ENCODE assay signal across 10 cellular contexts in genomic region chr1:207754011-207754410, GRCh38. TPM values are rescaled to one million over a fixed set of nuclear protein-coding genes. Genes with fewer than 3 reads are reported as not detected.
DNase-seq lines count a peak whose midpoint lies in the region; ATAC-seq, FAIRE-seq and TF ChIP-seq lines count a peak whose summit lies in the region.
"Had no signal": no experiment of that assay in that cellular context is flagged by ENCODE, and none has a peak within 500 bp of the region (broad histone marks: within the 10 kb centered on the region; RNA-seq: fewer than 3 reads in every experiment).

No MANE protein-coding gene starts in this region.

- H4K91ac ChIP-seq in H9 (ENCODE audit: insufficient read length, low read depth, low read length) = no peak overlapping the region

- no peaks in the 10 kb centered on the region for H3K9me3 Mint-ChIP-seq in H9

- peak overlapping the region; percentile 99 for H3K4me3 Mint-ChIP-seq in H9

- H3K4me1 ChIP-seq in H9 (ENCODE audit: insufficient read depth, low read length) (peaks cover 3% of the 10 kb centered on the region; the same call in 1 of the 2 replicates), OCI-LY7 (ENCODE audit: insufficient read depth, low read length, poor library complexity, severe bottlenecking) (peaks cover 53% of the 10 kb centered on the region), endothelial cell of umbilical vein (ENCODE audit: control insufficient read depth, extremely low read depth, insufficient read depth, low read length) (peaks cover 30% of the 10 kb centered on the region), neuron (ENCODE audit: insufficient read depth, low read length) (peaks cover 38% of the 10 kb centered on the region)

- no peak overlapping the region for H3K56ac ChIP-seq in H9 (ENCODE audit: insufficient read length, low read depth, low read length)

- peaks cover 5% of the 10 kb centered on the region for H3K79me1 ChIP-seq in H9 (ENCODE audit: insufficient read depth, low read depth, low read length, poor library complexity, severe bottlenecking)

- H2BK20ac ChIP-seq in H9 (ENCODE audit: low read depth, low read length, poor library complexity, severe bottlenecking) = no peak overlapping the region

- peaks cover 23 to 31% (median 29%) of the 10 kb centered on the region in 3 experiments for H3K36me3 Mint-ChIP-seq in H9 (ENCODE audit: insufficient read depth in 1 of 3, low read depth in 3 of 3)

- POLR2A ChIA-PET in OCI-LY7 (lab: Charles Lee) (interaction anchor here (0.9 to 3.5 kb wide), 3 partner anchors 43 to 69 kb away, joined by 3 to 15 read pairs (median 7); no protein-coding TSS in a partner anchor), endothelial cell of umbilical vein (lab: Charles Lee) (no interaction called here)

- no peaks in the 10 kb centered on the region for H3K27me3 Mint-ChIP-seq in H9 (ENCODE audit: low read depth)

- H3K27me3 ChIP-seq in H9 (ENCODE audit: insufficient read depth, low read length) (no peaks in the 10 kb centered on the region), endothelial cell of umbilical vein (ENCODE audit: control insufficient read depth in 2 of 2, insufficient read depth in 2 of 2, low read length in 2 of 2) (no peaks in the 10 kb centered on the region), neuron (ENCODE audit: insufficient read depth, low read length) (no peaks in the 10 kb centered on the region)

- H3K9ac ChIP-seq in H9 (ENCODE audit: extremely low read depth, insufficient read length, low read length) (peak overlapping the region; percentile 17), endothelial cell of umbilical vein (replicated peaks; ENCODE audit: extremely low read depth, insufficient read depth, low read length) (no peak overlapping the region)

- no peak overlapping the region for H3K23ac ChIP-seq in H9 (ENCODE audit: insufficient read length, low read depth, low read length)

- H3K9me2 ChIP-seq in OCI-LY7 (ENCODE audit: insufficient read depth, low read length) = no peaks in the 10 kb centered on the region

- H3K4me2 ChIP-seq in H9 (ENCODE audit: insufficient read depth, insufficient read length, low read length) = peak overlapping the region; percentile 50
- peak overlapping the region; percentile 90 for H3K4me2 ChIP-seq in OCI-LY7 (ENCODE audit: low read length)
- H3K4me2 ChIP-seq in endothelial cell of umbilical vein (ENCODE audit: insufficient read depth, low read length) = peak overlapping the region; percentile 60

- no peak overlapping the region for H4K5ac ChIP-seq in H9 (ENCODE audit: insufficient read length, low read depth, low read length)

- CTCF ChIA-PET in OCI-LY7 (lab: Charles Lee; ENCODE audit: unreplicated experiment) = no interaction called here
- CTCF ChIA-PET in endothelial cell of umbilical vein (lab: Charles Lee) = no interaction called here

- no peak overlapping the region for H2AFZ ChIP-seq in H9 (ENCODE audit: low read length)
- H2AFZ ChIP-seq in OCI-LY7 (ENCODE audit: low read length) = no peak overlapping the region
- H2AFZ ChIP-seq in endothelial cell of umbilical vein (ENCODE audit: low read depth, low read length) = no peak overlapping the region
- no peak overlapping the region for H2AFZ ChIP-seq in neuron (ENCODE audit: low read depth, low read length)

- no peak overlapping the region for H3T11ph ChIP-seq in H9 (ENCODE audit: low read length)

- H3K4ac ChIP-seq in H9 (ENCODE audit: low read depth, low read length) = no peak overlapping the region

- peaks cover 44 to 51% of the 10 kb centered on the region in 2 experiments for H3K4me1 Mint-ChIP-seq in H9

- H2BK120ac ChIP-seq in H9 (ENCODE audit: low read depth, low read length, poor library complexity, severe bottlenecking) = no peak overlapping the region

- H3K36me3 ChIP-seq in OCI-LY7 (ENCODE audit: insufficient read depth, low read length) (peaks cover 39% of the 10 kb centered on the region), endothelial cell of umbilical vein (ENCODE audit: control insufficient read depth in 2 of 2, extremely low read depth in 1 of 2, insufficient read depth in 2 of 2, low read length in 2 of 2) (peaks cover 0 to 9% of the 10 kb centered on the region in 2 experiments), neuron (ENCODE audit: insufficient read depth, low read length) (peaks cover 26% of the 10 kb centered on the region)

- BruUV-seq in OCI-LY7 (replicated peaks; lab: Mats Ljungman, UMichigan) (no TSS peak), endothelial cell of umbilical vein (replicated peaks; lab: Mats Ljungman, UMichigan) (no TSS peak)

- H4K20me1 ChIP-seq in H9 (ENCODE audit: control insufficient read depth, insufficient read depth, insufficient read length) = no peaks in the 10 kb centered on the region
- peaks cover 33% of the 10 kb centered on the region; the same call in 1 of the 2 replicates for H4K20me1 ChIP-seq in OCI-LY7 (ENCODE audit: insufficient read depth, low read length)
- H4K20me1 ChIP-seq in endothelial cell of umbilical vein (replicated peaks; ENCODE audit: control insufficient read depth, extremely low read depth, insufficient read depth, low read length) = peaks cover 9% of the 10 kb centered on the region

- H2AK5ac ChIP-seq in H9 (ENCODE audit: insufficient read length, low read length) = no peak overlapping the region

- H3K18ac ChIP-seq in H9 (ENCODE audit: insufficient read length, low read depth, low read length) = no peak overlapping the region

- peaks cover 4% of the 10 kb centered on the region for H3K23me2 ChIP-seq in H9 (ENCODE audit: insufficient read length, low read depth, low read length, poor library complexity, severe bottlenecking)

- H3K79me2 ChIP-seq in H9 (ENCODE audit: insufficient read depth, low read length) = peaks cover 52% of the 10 kb centered on the region; the same call in 1 of the 2 replicates
- H3K79me2 ChIP-seq in OCI-LY7 (ENCODE audit: insufficient read depth, low read depth, low read length) = peaks cover 90% of the 10 kb centered on the region
- H3K79me2 ChIP-seq in endothelial cell of umbilical vein (ENCODE audit: control insufficient read depth, insufficient read depth, low read length) = peaks cover 63% of the 10 kb centered on the region

- dilution Hi-C loops in endothelial cell of umbilical vein (cut with MboI; ENCODE audit: extremely low pct_ligation_motif_present, low sequenced_read_pairs) = no loop called here

- no peak for FAIRE-seq in endothelial cell of umbilical vein (lab: Jason Lieb, UNC)

- H3K27ac Mint-ChIP-seq in H9 = peak overlapping the region in 1 of 3 experiments; percentile 61; a peak in 1 of 7 replicates

- no peak overlapping the region for H2BK15ac ChIP-seq in H9 (ENCODE audit: low read depth, low read length)

- no peak for ATAC-seq in HG03039 (IDR thresholded peaks at IDR 0.05; ENCODE audit: unreplicated experiment)
- ATAC-seq in HG02678 (IDR thresholded peaks at IDR 0.05; ENCODE audit: unreplicated experiment) = no peak

- H3K9me3 ChIP-seq in H9 (ENCODE audit: control insufficient read depth, low read depth, low read length) (no peaks in the 10 kb centered on the region), OCI-LY7 (ENCODE audit: low read length) (no peaks in the 10 kb centered on the region), endothelial cell of umbilical vein (replicated peaks; ENCODE audit: control insufficient read depth, insufficient read depth, low read length) (no peaks in the 10 kb centered on the region), neuron (ENCODE audit: low read length) (no peaks in the 10 kb centered on the region)

- H4K8ac ChIP-seq in H9 (replicated peaks; ENCODE audit: insufficient read length, low read depth, low read length) = no peak overlapping the region

- no peak overlapping the region for H2BK12ac ChIP-seq in H9 (ENCODE audit: insufficient read length, low read depth, low read length)

- intact Hi-C loops in OCI-LY7 (cut with micrococcal nuclease; ENCODE audit: unreplicated experiment) (loop anchor here (5.0 kb wide), 1 partner anchor 113 kb away; no protein-coding TSS in a partner anchor), endothelial cell of umbilical vein (cut with micrococcal nuclease) (loop anchor here (5.0 to 10.0 kb wide), 2 partner anchors 469 to 483 kb away; no protein-coding TSS in a partner anchor), posterior cingulate gyrus (cut with DNase I) (loop anchor here (5.0 kb wide), 2 partner anchors 43 to 113 kb away; no protein-coding TSS in a partner anchor)

- WGBS in H9 (ENCODE audit: extremely low coverage, insufficient read length, low lambda C conversion rate) = no CpG with 5 or more reads among the region's 4 CpGs

- H2BK5ac ChIP-seq in H9 (ENCODE audit: insufficient read length, low read length) = no peak overlapping the region

- no peak for DNase-seq in H9
- DNase-seq in OCI-LY7 (ENCODE audit: low spot score) = no peak
- no peak for DNase-seq in endothelial cell of umbilical vein (ENCODE audit: low read depth, low spot score)
- no peak for DNase-seq in posterior cingulate gyrus
- no peak for DNase-seq in SIG-M5 (lab: John Stamatoyannopoulos, UW)
- DNase-seq: NCI-H1417 treated with DMSO at 0.1 percent for 48 hours, SHP77 had no signal

- H3K4me3 ChIP-seq in OCI-LY7 (ENCODE audit: low read depth, low read length, poor library complexity, severe bottlenecking) (peak overlapping the region; percentile 98), endothelial cell of umbilical vein (replicated peaks in 1 of 3; ENCODE audit: insufficient read depth in 1 of 3, low read depth in 1 of 3, low read length in 3 of 3) (peak overlapping the region in 1 of 3 experiments; percentile 42), neuron (ENCODE audit: low read length) (peak overlapping the region; percentile 79)

- H3K27ac ChIP-seq in H9 (ENCODE audit: insufficient read length, low read depth, low read length) (no peak overlapping the region), OCI-LY7 (ENCODE audit: low read depth, low read length, poor library complexity, severe bottlenecking) (no peak overlapping the region), endothelial cell of umbilical vein (ENCODE audit: insufficient read depth, low read depth, low read length) (no peak overlapping the region)

- H3K14ac ChIP-seq in H9 (ENCODE audit: insufficient read depth, low read length) = no peak overlapping the region

- no peak for TF ChIP-seq CTCF in H9 (conservative IDR thresholded peaks at IDR 0.05)
- TF ChIP-seq CTCF in OCI-LY7 (conservative IDR thresholded peaks at IDR 0.05; ENCODE audit: low read length) = no peak
- TF ChIP-seq CTCF in endothelial cell of umbilical vein (IDR thresholded peaks at IDR 0.05; ENCODE audit: extremely low read depth in 1 of 2, insufficient read depth in 1 of 2, low read depth in 1 of 2, low read length in 2 of 2) = no peak

- H3K9me1 ChIP-seq in endothelial cell of umbilical vein (replicated peaks; ENCODE audit: control insufficient read depth, extremely low read depth, insufficient read depth, low read length) = no peaks in the 10 kb centered on the region

- TF ChIP-seq POLR2A in endothelial cell of umbilical vein (IDR thresholded peaks at IDR 0.05; ENCODE audit: low read depth, low read length) = no peak

RNA-seq across cellular contexts. Expression of gene CD46, which starts 2.2 kb away (rescaled TPM):
- total RNA-seq in H9 (2021) (89.2 and 90.0 TPM in 2 replicates), OCI-LY7 (2022) (83.2 and 132 TPM in 2 replicates), endothelial cell of umbilical vein (243 and 256 TPM in 2 replicates)
- 74.0 and 83.8 TPM in 2 replicates for total RNA-seq in OCI-LY7 (2014; rRNA removed; shearing (Covaris generic))
- polyA plus RNA-seq in endothelial cell of umbilical vein = 94.2 and 134 TPM in 2 replicates
- polyA plus RNA-seq in endothelial cell of umbilical vein (2011; cell fraction: cytosol; rRNA removed) = 84.0 and 97.3 TPM in 2 replicates
- 453 and 583 TPM in 2 replicates for polyA plus RNA-seq in endothelial cell of umbilical vein (2011; cell fraction: nucleus; rRNA removed)
- 143 and 177 TPM in 2 replicates for polyA plus RNA-seq in endothelial cell of umbilical vein (2012)
- polyA minus RNA-seq in endothelial cell of umbilical vein = 125 and 133 TPM in 2 replicates
- 151 TPM for polyA minus RNA-seq in endothelial cell of umbilical vein (2011; cell fraction: cytosol; rRNA and poly(A)+ RNA removed)
- polyA minus RNA-seq in endothelial cell of umbilical vein (2011; cell fraction: nucleus; rRNA and poly(A)+ RNA removed) = 192 and 295 TPM in 2 replicates
